Comparison of ENCODE assay signal across 9 cellular contexts in genomic region chr10:12349628-12350166, GRCh38. TPM values are rescaled to one million over a fixed set of nuclear protein-coding genes. Genes with fewer than 3 reads are reported as not detected.
A peak's percentile ranks its signal among the peaks of the same experiment; 100 is the strongest.
DNase-seq lines count a peak whose midpoint lies in the region; ATAC-seq, FAIRE-seq and TF ChIP-seq lines count a peak whose summit lies in the region.
"Had no signal": no experiment of that assay in that cellular context is flagged by ENCODE, and none has a peak within 500 bp of the region (broad histone marks: within the 10 kb centered on the region; RNA-seq: fewer than 3 reads in every experiment).

No MANE protein-coding gene starts in this region.

- WGBS in thymus: under 1% methylated on average over 73 of the region's 73 CpGs

- DNase-seq in DMS53 (lab: John Stamatoyannopoulos, UW) (peak; percentile 70), DMS53 treated with DMSO at 0.1 percent for 48 hours (lab: John Stamatoyannopoulos, UW; ENCODE audit: unreplicated experiment) (no peak), kidney (no peak), midbrain (lab: John Stamatoyannopoulos, UW) (no peak), NOMO-1 treated with DMSO at 0.1 percent for 48 hours (lab: John Stamatoyannopoulos, UW; ENCODE audit: unreplicated experiment) (no peak)

- TF ChIP-seq CTCF in kidney (IDR thresholded peaks at IDR 0.05; ENCODE audit: borderline replicate concordance, extremely low read depth, insufficient read depth): no peak

- peaks cover 22% of the 10 kb centered on the region for H3K36me3 Mint-ChIP-seq in activated T-helper 17 cell treated with anti-CD3 and anti-CD28 coated beads, Interleukin-2, amount 50 U/mL, for 72 hours (ENCODE audit: low read depth)

- ATAC-seq in HG02981 (IDR thresholded peaks at IDR 0.05; ENCODE audit: unreplicated experiment): peak; percentile 41
- ATAC-seq in activated T-helper 17 cell treated with anti-CD3 and anti-CD28 coated beads, Interleukin-2, amount 50 U/mL, for 72 hours (replicated peaks): peak; percentile 52

- H3K9me3 ChIP-seq in kidney (ENCODE audit: control insufficient read depth in 1 of 2, low read length in 2 of 2) (no peaks in the 10 kb centered on the region), thymus (ENCODE audit: control insufficient read depth) (no peaks in the 10 kb centered on the region)

- intact Hi-C loops in kidney (cut with DNase I): no loop called here

- H3K4me1 Mint-ChIP-seq in activated T-helper 17 cell treated with anti-CD3 and anti-CD28 coated beads, Interleukin-2, amount 50 U/mL, for 72 hours: peaks cover 28% of the 10 kb centered on the region

- H3K27ac ChIP-seq in kidney (ENCODE audit: low read depth in 2 of 2, low read length in 2 of 2) (no peak overlapping the region), thymus (ENCODE audit: low read depth) (peak overlapping the region; percentile 95)

- H3K27me3 Mint-ChIP-seq in activated T-helper 17 cell treated with anti-CD3 and anti-CD28 coated beads, Interleukin-2, amount 50 U/mL, for 72 hours: peaks cover 11% of the 10 kb centered on the region

- peak overlapping the region; percentile 6 to 44 for H3K9ac ChIP-seq in kidney (ENCODE audit: low read length in 2 of 2)

- FAIRE-seq in kidney (lab: Jason Lieb, UNC): no peak
- FAIRE-seq: A204.1 had no signal

- peak overlapping the region; percentile 90 for H3K27ac Mint-ChIP-seq in activated T-helper 17 cell treated with anti-CD3 and anti-CD28 coated beads, Interleukin-2, amount 50 U/mL, for 72 hours

- no peaks in the 10 kb centered on the region for H3K27me3 ChIP-seq in thymus (ENCODE audit: control insufficient read depth, insufficient read depth)

- H3K9me3 Mint-ChIP-seq in activated T-helper 17 cell treated with anti-CD3 and anti-CD28 coated beads, Interleukin-2, amount 50 U/mL, for 72 hours: no peaks in the 10 kb centered on the region

- peak overlapping the region; percentile 73 to 84 for H3K4me3 ChIP-seq in kidney (ENCODE audit: low read length in 2 of 2)
- H3K4me3 ChIP-seq in thymus (ENCODE audit: low read length): peak overlapping the region; percentile 72

- H3K4me1 ChIP-seq in kidney (ENCODE audit: control insufficient read depth in 1 of 2, insufficient read depth in 1 of 2, low read depth in 1 of 2, low read length in 2 of 2): peaks cover 0 to 15% of the 10 kb centered on the region in 2 donors
- H3K4me1 ChIP-seq in thymus (ENCODE audit: control insufficient read depth, insufficient read depth, low read length): peaks cover 14% of the 10 kb centered on the region

- H3K4me3 Mint-ChIP-seq in activated T-helper 17 cell treated with anti-CD3 and anti-CD28 coated beads, Interleukin-2, amount 50 U/mL, for 72 hours: peak overlapping the region; percentile 91

- H3K36me3 ChIP-seq in kidney (ENCODE audit: control insufficient read depth in 1 of 2, insufficient read depth in 2 of 2, low read length in 2 of 2) (no peaks in the 10 kb centered on the region), thymus (ENCODE audit: control insufficient read depth, insufficient read depth) (no peaks in the 10 kb centered on the region)

RNA-seq across cellular contexts. Expression of gene CAMK1D, which starts 0.3 kb away (rescaled TPM):
- 10 to 100 TPM; 10.9 to 20.7 TPM for total RNA-seq in activated T-helper 17 cell treated with anti-CD3 and anti-CD28 coated beads, Interleukin-2, amount 50 U/mL, for 72 hours
- total RNA-seq in kidney: 13.7 TPM
- 1.1 TPM for polyA plus RNA-seq in kidney (ENCODE audit: insufficient read depth, low read depth, low replicate concordance)
- 11.2 TPM for polyA plus RNA-seq in thymus
